In the genomic region with DNA sequence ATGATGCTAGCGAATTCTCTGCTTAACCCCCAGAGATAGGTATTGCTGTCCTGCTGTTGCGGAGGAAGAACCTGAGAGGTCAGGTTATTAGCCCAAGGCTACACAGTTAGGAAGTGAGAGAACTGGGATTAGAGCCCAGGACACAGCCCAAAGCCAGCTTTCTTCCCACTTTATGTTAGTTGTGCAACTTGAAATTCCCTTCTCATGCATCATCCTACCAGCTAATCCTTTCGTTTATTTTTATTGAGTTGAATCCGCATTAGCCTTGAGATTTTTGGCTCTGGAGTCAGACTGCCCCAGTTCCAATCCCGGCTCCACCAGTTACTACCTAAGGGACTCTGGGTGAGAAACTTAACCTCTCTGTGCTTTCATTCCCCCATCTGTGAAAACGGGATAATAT, we compare ENCODE assay signal across 1 cellular context.
TF ChIP-seq lines count a peak whose summit lies in the region.

No MANE protein-coding gene starts in this region.

TF ChIP-seq in HCT116, 20 proteins besides CTCF, POLR2A, EP300 and RAD21 (continued from another document):
- TF ChIP-seq REST (IDR thresholded peaks at IDR 0.05; ENCODE audit: low read depth) (no peak), SRF (IDR thresholded peaks at IDR 0.05; ENCODE audit: low read depth) (no peak), EZH2 (IDR thresholded peaks at IDR 0.05) (no peak), JUND (IDR thresholded peaks at IDR 0.05) (peak; percentile 51), FOSL1 (IDR thresholded peaks at IDR 0.05; ENCODE audit: low read depth) (peak; percentile 44; the same call in 1 of the 2 replicates), TCF7L2 (IDR thresholded peaks at IDR 0.05; ENCODE audit: borderline replicate concordance, extremely low read depth, insufficient read depth, insufficient read length) (no peak), YY1 (IDR thresholded peaks at IDR 0.05; ENCODE audit: extremely low read depth, insufficient replicate concordance, low read depth, low read length) (no peak), CBX3 (IDR thresholded peaks at IDR 0.05; ENCODE audit: low read depth) (0 out of 2 replicates have a peak, but pooled peaks have one; percentile 40), SP1 (IDR thresholded peaks at IDR 0.05; ENCODE audit: low read depth) (no peak)
